ENCODE assay signal across 8 cellular contexts in the genomic region with DNA sequence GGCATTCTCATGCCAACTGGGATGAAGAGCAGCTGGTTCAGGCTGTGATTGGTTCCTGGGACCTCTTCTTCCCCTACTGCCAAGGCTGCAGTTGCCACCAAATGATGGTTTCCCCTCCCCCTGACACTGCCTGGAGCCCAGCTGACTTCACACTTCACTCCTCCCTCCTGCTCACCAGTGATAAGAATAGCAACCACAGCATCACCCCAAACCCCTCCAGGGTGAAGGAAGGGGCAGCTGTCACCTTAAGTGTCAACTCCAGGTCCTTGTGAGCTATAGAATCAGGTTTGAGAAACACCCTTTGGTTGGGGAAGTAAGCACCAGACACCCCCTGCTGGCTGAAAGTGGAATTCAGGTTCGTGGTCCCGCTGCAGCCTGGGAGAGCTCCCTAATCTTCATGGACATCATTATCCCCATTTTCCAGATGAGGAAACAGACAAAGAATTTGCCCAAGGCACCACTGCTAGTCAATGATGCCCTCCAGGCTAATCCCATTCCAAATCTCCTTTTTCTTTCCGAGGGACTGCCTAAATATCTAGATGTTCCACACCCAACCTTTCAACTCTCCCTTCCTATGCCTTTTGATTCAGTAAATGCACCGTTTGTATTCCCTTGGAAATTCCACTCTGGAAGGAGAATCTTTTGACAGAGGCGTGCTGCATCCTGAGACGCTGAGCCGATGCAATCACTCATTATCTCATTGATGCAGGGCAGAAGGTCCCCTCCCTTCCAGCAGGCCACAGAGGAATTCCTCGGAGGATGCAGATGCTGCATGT. TPM values are rescaled to one million over a fixed set of nuclear protein-coding genes. Genes with fewer than 3 reads are reported as not detected.
DNase-seq lines count a peak whose midpoint lies in the region; ATAC-seq and TF ChIP-seq lines count a peak whose summit lies in the region.

No MANE protein-coding gene starts in this region.

- H4K20me1 ChIP-seq in SK-N-SH (ENCODE audit: insufficient read depth) = no peaks in the 10 kb centered on the region

- peaks cover 20% of the 10 kb centered on the region; the same call in 1 of the 2 replicates for H3K27me3 ChIP-seq in SK-N-SH (ENCODE audit: insufficient read depth)

- in situ Hi-C loops in astrocyte of the cerebellum (cut with HindIII; ENCODE audit: low sequenced_read_pairs) = no loop called here

- no peak overlapping the region for H3K27ac ChIP-seq in SK-N-SH (ENCODE audit: low read depth in 2 of 2, low read length in 1 of 2)

- 3% methylated on average over 8 of the region's 8 CpGs for WGBS in SK-N-SH (ENCODE audit: low lambda C conversion rate)

- no peak overlapping the region for H2AFZ ChIP-seq in SK-N-SH (ENCODE audit: low read depth)

- no peaks in the 10 kb centered on the region for H3K36me3 ChIP-seq in SK-N-SH (replicated peaks in 1 of 2; ENCODE audit: control insufficient read depth in 1 of 2, insufficient read depth in 2 of 2, low read length in 1 of 2)

- H3K4me2 ChIP-seq in SK-N-SH = no peak overlapping the region

- no peaks in the 10 kb centered on the region for H3K79me2 ChIP-seq in SK-N-SH (ENCODE audit: insufficient read depth)

- H3K9ac ChIP-seq in SK-N-SH = no peak overlapping the region

- H3K4me3 ChIP-seq in SK-N-SH (ENCODE audit: low read depth in 2 of 2, low read length in 1 of 2) (no peak overlapping the region), astrocyte of the cerebellum (ENCODE audit: low read depth, low read length) (no peak overlapping the region)

- ATAC-seq in GM19395 (IDR thresholded peaks at IDR 0.05; ENCODE audit: unreplicated experiment) (no peak), HG03469 (IDR thresholded peaks at IDR 0.05; ENCODE audit: unreplicated experiment) (no peak)

- no peaks in the 10 kb centered on the region for H3K9me3 ChIP-seq in SK-N-SH

- H3F3A ChIP-seq in SK-N-SH (replicated peaks; ENCODE audit: insufficient read depth) = no peaks in the 10 kb centered on the region

- DNase-seq in COLO829 (ENCODE audit: low spot score) (peak; percentile 27), HT-29 (ENCODE audit: low spot score) (peak; percentile 76), SK-N-SH (peak; percentile 65), astrocyte of the cerebellum (ENCODE audit: low read depth) (no peak), iPS-NIHi11 (ENCODE audit: low spot score) (peak; percentile 59)
- DNase-seq in stimulated activated CD4-positive, alpha-beta T cell treated with anti-CD3 and anti-CD28 coated beads, Interleukin-1b, Interleukin-23, amount 100 ng/mL, for 24 hours (ENCODE audit: low read depth in 4 of 4, low spot score in 1 of 4) = peak; percentile 12 to 34 (median 31)

- POLR2A ChIA-PET in SK-N-SH (lab: Yijun Ruan, JAX) = no interaction called here

- TF ChIP-seq CTCF in SK-N-SH (IDR thresholded peaks at IDR 0.05) (peak; percentile 74), astrocyte of the cerebellum (IDR thresholded peaks at IDR 0.05; ENCODE audit: low read depth, low read length, missing control alignments) (peak; percentile 65)

- CTCF ChIA-PET in SK-N-SH (lab: Yijun Ruan, JAX) = interaction anchor here (0.8 to 3.3 kb wide), 30 partner anchors 9 to 526 kb away, joined by 3 to 36 read pairs (median 4); a partner anchor contains a TSS

- no peaks in the 10 kb centered on the region for H3K4me1 ChIP-seq in SK-N-SH (ENCODE audit: control insufficient read depth in 1 of 2, insufficient read depth in 2 of 2, low read depth in 1 of 2, low read length in 1 of 2)

- TF ChIP-seq EP300 in SK-N-SH (IDR thresholded peaks at IDR 0.05; ENCODE audit: borderline replicate concordance in 1 of 2, low read depth in 1 of 2, low read length in 1 of 2) = no peak

- no peaks in the 10 kb centered on the region for H3K9me2 ChIP-seq in SK-N-SH

- peak; percentile 64 for TF ChIP-seq RAD21 in SK-N-SH (IDR thresholded peaks at IDR 0.05; ENCODE audit: low read length)

TF ChIP-seq in SK-N-SH, 30 proteins besides CTCF, POLR2A, EP300 and RAD21:
- TF ChIP-seq SMC3 (IDR thresholded peaks at IDR 0.05; ENCODE audit: low read depth, low read length) (peak; percentile 56), GABPA (IDR thresholded peaks at IDR 0.05; ENCODE audit: low read depth) (no peak)

RNA-seq across cellular contexts. Expression of a gene that starts 50.5 kb away (rescaled TPM):
- total RNA-seq in HT-29 (2014; rRNA removed; shearing (Covaris generic)) = 68.6 and 69.8 TPM in 2 replicates
- polyA plus RNA-seq in SK-N-SH (2012; rRNA removed) = 36.7 and 37.1 TPM in 2 replicates
- polyA plus RNA-seq in SK-N-SH (2012; cell fraction: cytosol; rRNA removed) = 41.4 and 44.1 TPM in 2 replicates
- 15.4 and 18.2 TPM in 2 replicates for polyA plus RNA-seq in SK-N-SH (2012; cell fraction: nucleus; rRNA removed)
